9 cellular contexts compared by ENCODE assay signal in genomic region chr10:4242561-4243035, GRCh38.
DNase-seq lines count a peak whose midpoint lies in the region; ATAC-seq and TF ChIP-seq lines count a peak whose summit lies in the region.
"Had no signal": no experiment of that assay in that cellular context is flagged by ENCODE, and none has a peak within 500 bp of the region (broad histone marks: within the 10 kb centered on the region; RNA-seq: fewer than 3 reads in every experiment).

No MANE protein-coding gene starts in this region.

- H3K4me1 ChIP-seq in right atrium auricular region: peaks cover 0 to 51% of the 10 kb centered on the region in 2 donors

- no peaks in the 10 kb centered on the region for H3K9me3 ChIP-seq in right atrium auricular region

- no peaks in the 10 kb centered on the region for H3K27me3 ChIP-seq in right atrium auricular region

- no peaks in the 10 kb centered on the region for H3K36me3 ChIP-seq in right atrium auricular region

- DNase-seq in HT-29 (ENCODE audit: low spot score) (peak; percentile 36), right atrium auricular region (ENCODE audit: low spot score) (no peak), NCI-H1436 (lab: John Stamatoyannopoulos, UW) (no peak), NOMO-1 treated with DMSO at 0.1 percent for 48 hours (lab: John Stamatoyannopoulos, UW; ENCODE audit: unreplicated experiment) (no peak)

- no peak for TF ChIP-seq CTCF in right atrium auricular region (IDR thresholded peaks at IDR 0.05)

- no peak for ATAC-seq in HG03025 (IDR thresholded peaks at IDR 0.05; ENCODE audit: low FRiP score, unreplicated experiment)
- ATAC-seq in GM19023 (IDR thresholded peaks at IDR 0.05; ENCODE audit: unreplicated experiment): no peak
- ATAC-seq: esophagus mucosa had no signal

- peak overlapping the region; percentile 11 for H3K27ac ChIP-seq in angular gyrus (ENCODE audit: low read depth, low read length)
- H3K27ac ChIP-seq in right atrium auricular region: peak overlapping the region; percentile 85 to 94
- H3K27ac ChIP-seq in skin epidermis: peak overlapping the region in 17 of 21 experiments; percentile 16 to 92 (median 73)

- H3K4me3 ChIP-seq in right atrium auricular region (peak overlapping the region; percentile 41 to 45), skin epidermis (no peak overlapping the region)

Comparison
In these comparisons a context has a peak if more than half of its experiments do, and no peak if none do; other contexts are left out.
1. H3K27ac ChIP-seq: peak in every context shown above with its lines; median percentile 90 in right atrium auricular region; 73 in skin epidermis; 11 in angular gyrus.
2. H3K4me3 ChIP-seq: peak in right atrium auricular region (2 of 2); none in skin epidermis (0 of 7).